Comparison of ENCODE assay signal across 12 cellular contexts in the genomic region with DNA sequence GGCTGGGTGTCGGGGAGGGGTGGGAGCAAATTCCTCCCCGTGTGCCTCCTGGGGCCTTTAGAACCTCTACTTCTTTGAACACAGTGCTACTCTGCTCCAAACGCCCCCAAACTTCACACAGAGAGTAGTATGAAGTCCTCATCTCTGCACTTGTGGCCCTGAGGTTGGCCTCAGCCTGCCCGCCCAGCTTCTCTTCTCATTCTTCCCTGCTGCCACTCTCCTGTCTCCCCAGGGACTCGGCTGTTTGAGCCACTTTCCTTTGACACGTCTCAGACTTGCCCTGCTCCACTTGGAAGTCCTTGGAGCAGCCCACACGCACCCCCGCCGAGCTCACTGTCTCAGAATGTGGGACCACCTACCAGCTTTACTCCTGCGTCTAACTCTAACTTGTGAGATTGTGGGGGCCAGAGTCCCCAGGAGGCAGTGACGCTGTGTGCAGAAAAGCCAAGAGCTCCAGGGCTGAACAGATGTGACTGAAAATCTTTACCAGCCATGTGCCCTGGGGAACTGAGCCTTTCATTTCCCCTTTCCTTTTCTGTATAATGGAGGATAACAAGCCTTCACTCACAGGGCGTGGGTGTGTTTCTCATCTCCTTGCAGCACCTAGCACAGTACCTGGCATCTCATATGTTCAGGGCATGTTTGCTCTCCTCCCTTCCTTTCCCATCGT.
DNase-seq lines count a peak whose midpoint lies in the region; ATAC-seq, FAIRE-seq and TF ChIP-seq lines count a peak whose summit lies in the region.
"Had no signal": no experiment of that assay in that cellular context is flagged by ENCODE, and none has a peak within 500 bp of the region (broad histone marks: within the 10 kb centered on the region; RNA-seq: fewer than 3 reads in every experiment).

No MANE protein-coding gene starts in this region.

- no peak overlapping the region for H2AFZ ChIP-seq in GM12878 (ENCODE audit: control insufficient read depth, low read depth, low read length)

- H3K4me2 ChIP-seq in GM12878 (ENCODE audit: control insufficient read depth, insufficient read depth), result no peak overlapping the region

- H3K9ac ChIP-seq in GM12878 (ENCODE audit: control insufficient read depth, insufficient read depth, low read length), result no peak overlapping the region

- no peaks in the 10 kb centered on the region for H3K9me3 ChIP-seq in GM12878 (replicated peaks; ENCODE audit: control insufficient read depth, insufficient read depth, low read length)
- H3K9me3 ChIP-seq: heart right ventricle had no signal

- no peak for TF ChIP-seq POLR2A in GM12878 (IDR thresholded peaks at IDR 0.05; ENCODE audit: low read depth, low read length)

- no peaks in the 10 kb centered on the region for H3K79me2 ChIP-seq in GM12878 (ENCODE audit: control insufficient read depth, insufficient read depth, low read length)

- RAD21 ChIA-PET in GM12878 (lab: Charles Lee; ENCODE audit: unreplicated experiment), result no interaction called here

- no peak for TF ChIP-seq EP300 in GM12878 (IDR thresholded peaks at IDR 0.05; ENCODE audit: borderline replicate concordance in 1 of 2, control insufficient read depth in 1 of 2, low read depth in 2 of 2, low read length in 2 of 2)

- intact Hi-C loops in GM12878 (cut with micrococcal nuclease; ENCODE audit: unreplicated experiment), result no loop called here

- H3K4me1 ChIP-seq in GM12878 (ENCODE audit: control insufficient read depth, insufficient read depth, low read length), result no peaks in the 10 kb centered on the region

- CTCF ChIA-PET in GM12878 (lab: Yijun Ruan, JAX), result no interaction called here

- H3K4me3 ChIP-seq in GM12865 (ENCODE audit: low read depth, low read length) (no peak overlapping the region), GM12878 (no peak overlapping the region)
- H3K4me3 ChIP-seq: heart right ventricle had no signal

- no peak for TF ChIP-seq RAD21 in GM12878 (IDR thresholded peaks at IDR 0.05; ENCODE audit: insufficient read depth, low read depth, low read length)

- SMC1A ChIA-PET in GM12878 (lab: Charles Lee; ENCODE audit: uncharacterized antibody, unreplicated experiment), result interaction anchor here (1.6 kb wide), 1 partner anchor 186 kb away, joined by 3 read pairs; no protein-coding TSS in a partner anchor

- no peaks in the 10 kb centered on the region for H3K27me3 ChIP-seq in GM12878 (replicated peaks in 1 of 2; ENCODE audit: control insufficient read depth in 2 of 2, insufficient read depth in 2 of 2, low read length in 1 of 2)
- H3K27me3 ChIP-seq: heart right ventricle had no signal

- H3K27ac ChIP-seq in GM12878 (ENCODE audit: control insufficient read depth, insufficient read depth), result no peak overlapping the region
- H3K27ac ChIP-seq: heart right ventricle had no signal

- FAIRE-seq in GM12878 (lab: Jason Lieb, UNC), result no peak

- peak; percentile 69 for ATAC-seq in GM19467 (IDR thresholded peaks at IDR 0.05; ENCODE audit: unreplicated experiment)
- ATAC-seq in HG03025 (IDR thresholded peaks at IDR 0.05; ENCODE audit: low FRiP score, unreplicated experiment), result peak; percentile 82
- ATAC-seq in GM12878, result peak; percentile 89
- no peak for ATAC-seq in GM21515 (IDR thresholded peaks at IDR 0.05; ENCODE audit: unreplicated experiment)

- no peak for TF ChIP-seq CTCF in GM12865 (IDR thresholded peaks at IDR 0.05; ENCODE audit: insufficient read depth, low read depth, low read length, missing control alignments)
- TF ChIP-seq CTCF in GM12878 (IDR thresholded peaks at IDR 0.05 in 2 of 3, conservative IDR thresholded peaks at IDR 0.05 in 1 of 3; ENCODE audit: control insufficient read depth in 2 of 3, extremely low read depth in 1 of 3, insufficient read depth in 1 of 3, low read depth in 3 of 3, low read length in 3 of 3), result no peak

- DNase-seq in GM12865 (ENCODE audit: low read depth) (peak; percentile 12), GM12878 (ENCODE audit: low read depth, low spot score) (peak; percentile 20), NCI-H1105 (lab: John Stamatoyannopoulos, UW) (no peak), pons (ENCODE audit: low spot score) (no peak)
- DNase-seq in activated CD4-positive, alpha-beta T cell treated with anti-CD3 and anti-CD28 coated beads for 1 hour, result no peak
- DNase-seq: activated CD4-positive, alpha-beta T cell treated with anti-CD3 and anti-CD28 coated beads, Interleukin-2, amount 10 ng/mL, durations not matched to agents 7 days and 5 days; dermis blood vessel endothelial cell; heart right ventricle; midbrain had no signal

- H4K20me1 ChIP-seq in GM12878 (ENCODE audit: control insufficient read depth, insufficient read depth), result no peaks in the 10 kb centered on the region; the same call in 1 of the 2 replicates

- 4% methylated on average over 13 of the region's 13 CpGs for WGBS in GM12878 (ENCODE audit: insufficient coverage, insufficient replicate concordance, low lambda C conversion rate, missing lambda C conversion rate)

- in situ Hi-C loops in GM12878 (cut with MboI), result no loop called here

- POLR2A ChIA-PET in GM12878 (lab: Charles Lee), result no interaction called here

- no peaks in the 10 kb centered on the region for H3K36me3 ChIP-seq in GM12878 (ENCODE audit: control insufficient read depth in 2 of 2, insufficient read depth in 2 of 2, low read length in 1 of 2)

- BruUV-seq in GM12878 (replicated peaks; lab: Mats Ljungman, UMichigan), result no TSS peak

TF ChIP-seq in GM12878, 131 proteins besides CTCF, POLR2A, EP300 and RAD21 (continues in another document):
- TF ChIP-seq, protein P1, sequence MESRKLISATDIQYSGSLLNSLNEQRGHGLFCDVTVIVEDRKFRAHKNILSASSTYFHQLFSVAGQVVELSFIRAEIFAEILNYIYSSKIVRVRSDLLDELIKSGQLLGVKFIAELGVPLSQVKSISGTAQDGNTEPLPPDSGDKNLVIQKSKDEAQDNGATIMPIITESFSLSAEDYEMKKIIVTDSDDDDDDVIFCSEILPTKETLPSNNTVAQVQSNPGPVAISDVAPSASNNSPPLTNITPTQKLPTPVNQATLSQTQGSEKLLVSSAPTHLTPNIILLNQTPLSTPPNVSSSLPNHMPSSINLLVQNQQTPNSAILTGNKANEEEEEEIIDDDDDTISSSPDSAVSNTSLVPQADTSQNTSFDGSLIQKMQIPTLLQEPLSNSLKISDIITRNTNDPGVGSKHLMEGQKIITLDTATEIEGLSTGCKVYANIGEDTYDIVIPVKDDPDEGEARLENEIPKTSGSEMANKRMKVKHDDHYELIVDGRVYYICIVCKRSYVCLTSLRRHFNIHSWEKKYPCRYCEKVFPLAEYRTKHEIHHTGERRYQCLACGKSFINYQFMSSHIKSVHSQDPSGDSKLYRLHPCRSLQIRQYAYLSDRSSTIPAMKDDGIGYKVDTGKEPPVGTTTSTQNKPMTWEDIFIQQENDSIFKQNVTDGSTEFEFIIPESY (IDR thresholded peaks at IDR 0.05), result no peak
- TF ChIP-seq ATF2 (IDR thresholded peaks at IDR 0.05; ENCODE audit: low read length) (no peak), BCL11A (IDR thresholded peaks at IDR 0.05; ENCODE audit: low read depth, low read length) (no peak), HCFC1 (IDR thresholded peaks at IDR 0.05; ENCODE audit: low read length) (no peak), ZBTB4 (CRISPR knock-in tag; IDR thresholded peaks at IDR 0.05) (no peak), MYC (IDR thresholded peaks at IDR 0.05; ENCODE audit: insufficient read depth, insufficient read length, insufficient replicate concordance, low read length, severe bottlenecking) (no peak), TCF3 (IDR thresholded peaks at IDR 0.05; ENCODE audit: borderline replicate concordance, insufficient read depth, low read depth, low read length) (no peak), EZH2 (IDR thresholded peaks at IDR 0.05; ENCODE audit: borderline replicate concordance, control insufficient read depth, low read depth, low read length) (no peak), ZNF207 (IDR thresholded peaks at IDR 0.05; ENCODE audit: borderline replicate concordance) (no peak)

Comparison
In these comparisons a context has a peak if more than half of its experiments do, and no peak if none do; other contexts are left out.
1. DNase-seq: peak in GM12865 (single experiment) and GM12878 (single experiment); none in activated CD4-positive, alpha-beta T cell treated with anti-CD3 and anti-CD28 coated beads for 1 hour (single experiment), NCI-H1105 (single experiment) and pons (single experiment).